Comparison of ENCODE assay signal across 22 cellular contexts in genomic region chr15:68683551-68683950, GRCh38.
A peak's percentile ranks its signal among the peaks of the same experiment; 100 is the strongest.
DNase-seq lines count a peak whose midpoint lies in the region; ATAC-seq, FAIRE-seq and TF ChIP-seq lines count a peak whose summit lies in the region.
"Had no signal": no experiment of that assay in that cellular context is flagged by ENCODE, and none has a peak within 500 bp of the region (broad histone marks: within the 10 kb centered on the region; RNA-seq: fewer than 3 reads in every experiment).

No MANE protein-coding gene starts in this region.

- FAIRE-seq in HTR-8/SVneo (lab: Jason Lieb, UNC) (peak; percentile 87), kidney (lab: Jason Lieb, UNC) (no peak), urothelium cell line (lab: Jason Lieb, UNC) (peak; percentile 76)
- FAIRE-seq: GM12878, GM19239 had no signal

- H3K36me3 Mint-ChIP-seq in activated naive CD4-positive, alpha-beta T cell treated with anti-CD3 and anti-CD28 coated beads, Interleukin-2, amount 50 U/mL, for 72 hours = no peaks in the 10 kb centered on the region
- H3K36me3 Mint-ChIP-seq: CD4-positive, CD25-positive, alpha-beta regulatory T cell; CD8-positive, alpha-beta memory T cell had no signal

- no peak for TF ChIP-seq CTCF in kidney (IDR thresholded peaks at IDR 0.05; ENCODE audit: borderline replicate concordance, extremely low read depth, insufficient read depth)

- H3K4me3 ChIP-seq in kidney (ENCODE audit: low read length in 2 of 2) = no peak overlapping the region
- H3K4me3 ChIP-seq: GM12878, GM23248, HAP-1 had no signal

- H3K9me3 ChIP-seq in kidney (ENCODE audit: control insufficient read depth in 1 of 2, low read length in 2 of 2) = no peaks in the 10 kb centered on the region
- H3K9me3 ChIP-seq: HAP-1 had no signal

- no peaks in the 10 kb centered on the region for H3K4me1 ChIP-seq in kidney (ENCODE audit: control insufficient read depth in 1 of 2, insufficient read depth in 1 of 2, low read depth in 1 of 2, low read length in 2 of 2)
- H3K4me1 ChIP-seq: HAP-1 had no signal

- intact Hi-C loops in kidney (cut with DNase I) = no loop called here

- DNase-seq in HTR-8/SVneo (ENCODE audit: insufficient read length, low spot score) (no peak), ecto neural progenitor cell (ENCODE audit: low spot score) (peak; percentile 40), kidney (peak; percentile 5), urothelium cell line (ENCODE audit: low spot score) (no peak), NCI-H1417 treated with DMSO at 0.1 percent for 48 hours (lab: John Stamatoyannopoulos, UW) (no peak)
- DNase-seq in activated naive CD4-positive, alpha-beta T cell treated with anti-CD3 and anti-CD28 coated beads, Interleukin-2, amount 50 U/mL, for 72 hours (ENCODE audit: low spot score in 2 of 2) = no peak
- DNase-seq: C1 segment of cervical spinal cord; CD4-positive, CD25-positive, alpha-beta regulatory T cell; CD8-positive, alpha-beta memory T cell; COR-L47; DMS 273 treated with DMSO at 0.1 percent for 48 hours; DMS53; DND-41; EL; GM23248 had no signal

- H3K9me3 Mint-ChIP-seq in activated naive CD4-positive, alpha-beta T cell treated with anti-CD3 and anti-CD28 coated beads, Interleukin-2, amount 50 U/mL, for 72 hours = no peaks in the 10 kb centered on the region
- H3K9me3 Mint-ChIP-seq: CD4-positive, CD25-positive, alpha-beta regulatory T cell; CD8-positive, alpha-beta memory T cell; IgD-negative memory B cell had no signal

- H3K27ac ChIP-seq in kidney (ENCODE audit: low read depth in 2 of 2, low read length in 2 of 2) = no peak overlapping the region
- H3K27ac ChIP-seq: GM23248, HL-60 had no signal

- H3K9ac ChIP-seq in kidney (ENCODE audit: low read length in 2 of 2) = no peak overlapping the region
- H3K9ac ChIP-seq: GM23248 had no signal

- ATAC-seq in activated naive CD4-positive, alpha-beta T cell treated with anti-CD3 and anti-CD28 coated beads, Interleukin-2, amount 50 U/mL, for 72 hours = no peak
- no peak for ATAC-seq in GM21381 (IDR thresholded peaks at IDR 0.05; ENCODE audit: unreplicated experiment)
- ATAC-seq: GM12878 had no signal

- H3K36me3 ChIP-seq in kidney (ENCODE audit: control insufficient read depth in 1 of 2, insufficient read depth in 2 of 2, low read length in 2 of 2) = no peaks in the 10 kb centered on the region
- H3K36me3 ChIP-seq: HAP-1 had no signal

- no peak overlapping the region for H3K27ac Mint-ChIP-seq in activated naive CD4-positive, alpha-beta T cell treated with anti-CD3 and anti-CD28 coated beads, Interleukin-2, amount 50 U/mL, for 72 hours
- H3K27ac Mint-ChIP-seq: B cell; CD8-positive, alpha-beta memory T cell; IgD-negative memory B cell had no signal

Comparison
In these comparisons a context has a peak if more than half of its experiments do, and no peak if none do; other contexts are left out.
1. DNase-seq: peak in ecto neural progenitor cell (single experiment) and kidney (single experiment); none in HTR-8/SVneo (single experiment), urothelium cell line (single experiment), activated naive CD4-positive, alpha-beta T cell treated with anti-CD3 and anti-CD28 coated beads, Interleukin-2, amount 50 U/mL, for 72 hours (0 of 2) and NCI-H1417 treated with DMSO at 0.1 percent for 48 hours (single experiment).